In the genomic region with DNA sequence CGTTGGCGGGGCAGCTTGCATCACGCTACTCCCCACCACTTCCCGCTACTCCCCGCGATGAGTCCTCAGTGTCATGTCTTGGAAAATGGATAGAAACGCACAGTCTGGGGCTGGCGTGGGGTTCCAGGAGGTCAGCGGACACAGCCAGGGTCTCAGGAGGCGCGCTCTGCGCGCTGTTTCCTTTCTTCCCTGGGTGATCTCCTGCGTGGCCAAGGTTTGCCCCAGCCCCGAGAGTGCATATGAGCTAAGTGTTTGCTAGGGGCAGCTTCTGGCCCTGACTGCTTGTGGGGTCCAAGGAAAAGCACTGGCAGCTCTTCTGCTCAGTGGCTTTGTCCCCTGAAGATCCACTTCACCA, we compare ENCODE assay signal across 1 cellular context.
TF ChIP-seq lines count a peak whose summit lies in the region.

No MANE protein-coding gene starts in this region.

TF ChIP-seq in HepG2, 621 proteins besides CTCF, POLR2A, EP300 and RAD21 (continued from another document):
- TF ChIP-seq, protein P1, sequence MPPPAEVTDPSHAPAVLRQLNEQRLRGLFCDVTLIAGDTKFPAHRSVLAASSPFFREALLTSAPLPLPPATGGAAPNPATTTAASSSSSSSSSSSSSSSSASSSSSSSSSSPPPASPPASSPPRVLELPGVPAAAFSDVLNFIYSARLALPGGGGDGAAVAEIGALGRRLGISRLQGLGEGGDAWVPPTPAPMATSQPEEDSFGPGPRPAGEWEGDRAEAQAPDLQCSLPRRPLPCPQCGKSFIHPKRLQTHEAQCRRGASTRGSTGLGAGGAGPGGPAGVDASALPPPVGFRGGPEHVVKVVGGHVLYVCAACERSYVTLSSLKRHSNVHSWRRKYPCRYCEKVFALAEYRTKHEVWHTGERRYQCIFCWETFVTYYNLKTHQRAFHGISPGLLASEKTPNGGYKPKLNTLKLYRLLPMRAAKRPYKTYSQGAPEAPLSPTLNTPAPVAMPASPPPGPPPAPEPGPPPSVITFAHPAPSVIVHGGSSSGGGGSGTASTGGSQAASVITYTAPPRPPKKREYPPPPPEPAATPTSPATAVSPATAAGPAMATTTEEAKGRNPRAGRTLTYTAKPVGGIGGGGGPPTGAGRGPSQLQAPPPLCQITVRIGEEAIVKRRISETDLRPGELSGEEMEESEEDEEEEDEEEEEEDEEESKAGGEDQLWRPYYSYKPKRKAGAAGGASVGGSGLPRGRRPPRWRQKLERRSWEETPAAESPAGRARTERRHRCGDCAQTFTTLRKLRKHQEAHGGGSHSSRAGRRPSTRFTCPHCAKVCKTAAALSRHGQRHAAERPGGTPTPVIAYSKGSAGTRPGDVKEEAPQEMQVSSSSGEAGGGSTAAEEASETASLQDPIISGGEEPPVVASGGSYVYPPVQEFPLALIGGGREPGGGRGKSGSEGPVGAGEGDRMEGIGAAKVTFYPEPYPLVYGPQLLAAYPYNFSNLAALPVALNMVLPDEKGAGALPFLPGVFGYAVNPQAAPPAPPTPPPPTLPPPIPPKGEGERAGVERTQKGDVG (CRISPR knock-in tag; IDR thresholded peaks at IDR 0.05; ENCODE audit: borderline replicate concordance): peak; percentile 71; the same call in 1 of the 2 replicates
- TF ChIP-seq ZNF605 (CRISPR knock-in tag; IDR thresholded peaks at IDR 0.05): no peak
- TF ChIP-seq, protein P2, sequence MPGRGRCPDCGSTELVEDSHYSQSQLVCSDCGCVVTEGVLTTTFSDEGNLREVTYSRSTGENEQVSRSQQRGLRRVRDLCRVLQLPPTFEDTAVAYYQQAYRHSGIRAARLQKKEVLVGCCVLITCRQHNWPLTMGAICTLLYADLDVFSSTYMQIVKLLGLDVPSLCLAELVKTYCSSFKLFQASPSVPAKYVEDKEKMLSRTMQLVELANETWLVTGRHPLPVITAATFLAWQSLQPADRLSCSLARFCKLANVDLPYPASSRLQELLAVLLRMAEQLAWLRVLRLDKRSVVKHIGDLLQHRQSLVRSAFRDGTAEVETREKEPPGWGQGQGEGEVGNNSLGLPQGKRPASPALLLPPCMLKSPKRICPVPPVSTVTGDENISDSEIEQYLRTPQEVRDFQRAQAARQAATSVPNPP (CRISPR knock-in tag; IDR thresholded peaks at IDR 0.05): 0 out of 2 replicates have a peak, but pooled peaks have one; percentile 19
- peak in 1 of 2 experiments; percentile 6; a peak in 1 of 4 replicates for TF ChIP-seq NR2F1 (CRISPR knock-in tag; IDR thresholded peaks at IDR 0.05)
- TF ChIP-seq ZNF547 (CRISPR knock-in tag; IDR thresholded peaks at IDR 0.05): peak; percentile 9; the same call in 1 of the 2 replicates
- TF ChIP-seq NONO (IDR thresholded peaks at IDR 0.05): no peak
- peak; percentile 3; the same call in 1 of the 2 replicates for TF ChIP-seq NONO (CRISPR knock-in tag; conservative IDR thresholded peaks at IDR 0.05)
- TF ChIP-seq, protein P3, sequence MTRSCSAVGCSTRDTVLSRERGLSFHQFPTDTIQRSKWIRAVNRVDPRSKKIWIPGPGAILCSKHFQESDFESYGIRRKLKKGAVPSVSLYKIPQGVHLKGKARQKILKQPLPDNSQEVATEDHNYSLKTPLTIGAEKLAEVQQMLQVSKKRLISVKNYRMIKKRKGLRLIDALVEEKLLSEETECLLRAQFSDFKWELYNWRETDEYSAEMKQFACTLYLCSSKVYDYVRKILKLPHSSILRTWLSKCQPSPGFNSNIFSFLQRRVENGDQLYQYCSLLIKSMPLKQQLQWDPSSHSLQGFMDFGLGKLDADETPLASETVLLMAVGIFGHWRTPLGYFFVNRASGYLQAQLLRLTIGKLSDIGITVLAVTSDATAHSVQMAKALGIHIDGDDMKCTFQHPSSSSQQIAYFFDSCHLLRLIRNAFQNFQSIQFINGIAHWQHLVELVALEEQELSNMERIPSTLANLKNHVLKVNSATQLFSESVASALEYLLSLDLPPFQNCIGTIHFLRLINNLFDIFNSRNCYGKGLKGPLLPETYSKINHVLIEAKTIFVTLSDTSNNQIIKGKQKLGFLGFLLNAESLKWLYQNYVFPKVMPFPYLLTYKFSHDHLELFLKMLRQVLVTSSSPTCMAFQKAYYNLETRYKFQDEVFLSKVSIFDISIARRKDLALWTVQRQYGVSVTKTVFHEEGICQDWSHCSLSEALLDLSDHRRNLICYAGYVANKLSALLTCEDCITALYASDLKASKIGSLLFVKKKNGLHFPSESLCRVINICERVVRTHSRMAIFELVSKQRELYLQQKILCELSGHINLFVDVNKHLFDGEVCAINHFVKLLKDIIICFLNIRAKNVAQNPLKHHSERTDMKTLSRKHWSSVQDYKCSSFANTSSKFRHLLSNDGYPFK (CRISPR knock-in tag; IDR thresholded peaks at IDR 0.05; ENCODE audit: borderline replicate concordance): peak; percentile 11; the same call in 1 of the 2 replicates
- TF ChIP-seq, protein P4, sequence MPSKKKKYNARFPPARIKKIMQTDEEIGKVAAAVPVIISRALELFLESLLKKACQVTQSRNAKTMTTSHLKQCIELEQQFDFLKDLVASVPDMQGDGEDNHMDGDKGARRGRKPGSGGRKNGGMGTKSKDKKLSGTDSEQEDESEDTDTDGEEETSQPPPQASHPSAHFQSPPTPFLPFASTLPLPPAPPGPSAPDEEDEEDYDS (CRISPR knock-in tag; IDR thresholded peaks at IDR 0.05): no peak
- TF ChIP-seq JUN (CRISPR knock-in tag; IDR thresholded peaks at IDR 0.05): no peak
- TF ChIP-seq, protein P5, sequence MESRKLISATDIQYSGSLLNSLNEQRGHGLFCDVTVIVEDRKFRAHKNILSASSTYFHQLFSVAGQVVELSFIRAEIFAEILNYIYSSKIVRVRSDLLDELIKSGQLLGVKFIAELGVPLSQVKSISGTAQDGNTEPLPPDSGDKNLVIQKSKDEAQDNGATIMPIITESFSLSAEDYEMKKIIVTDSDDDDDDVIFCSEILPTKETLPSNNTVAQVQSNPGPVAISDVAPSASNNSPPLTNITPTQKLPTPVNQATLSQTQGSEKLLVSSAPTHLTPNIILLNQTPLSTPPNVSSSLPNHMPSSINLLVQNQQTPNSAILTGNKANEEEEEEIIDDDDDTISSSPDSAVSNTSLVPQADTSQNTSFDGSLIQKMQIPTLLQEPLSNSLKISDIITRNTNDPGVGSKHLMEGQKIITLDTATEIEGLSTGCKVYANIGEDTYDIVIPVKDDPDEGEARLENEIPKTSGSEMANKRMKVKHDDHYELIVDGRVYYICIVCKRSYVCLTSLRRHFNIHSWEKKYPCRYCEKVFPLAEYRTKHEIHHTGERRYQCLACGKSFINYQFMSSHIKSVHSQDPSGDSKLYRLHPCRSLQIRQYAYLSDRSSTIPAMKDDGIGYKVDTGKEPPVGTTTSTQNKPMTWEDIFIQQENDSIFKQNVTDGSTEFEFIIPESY (CRISPR knock-in tag; IDR thresholded peaks at IDR 0.05): peak; percentile 98
- 0 out of 2 replicates have a peak, but pooled peaks have one; percentile 5 for TF ChIP-seq ZNF607 (CRISPR knock-in tag; IDR thresholded peaks at IDR 0.05; ENCODE audit: borderline replicate concordance)
- TF ChIP-seq STAT5B (CRISPR knock-in tag; IDR thresholded peaks at IDR 0.05): no peak
